22 cellular contexts compared by ENCODE assay signal in genomic region chr16:50901062-50901461, GRCh38.
DNase-seq lines count a peak whose midpoint lies in the region; ATAC-seq, FAIRE-seq and TF ChIP-seq lines count a peak whose summit lies in the region.
"Had no signal": no experiment of that assay in that cellular context is flagged by ENCODE, and none has a peak within 500 bp of the region (broad histone marks: within the 10 kb centered on the region; RNA-seq: fewer than 3 reads in every experiment).

No MANE protein-coding gene starts in this region.

- H3K4me1 ChIP-seq in mesendoderm (ENCODE audit: control insufficient read depth, low read depth, low read length) (no peaks in the 10 kb centered on the region), heart left ventricle (no peaks in the 10 kb centered on the region), small intestine (ENCODE audit: control insufficient read depth in 2 of 2, insufficient read depth in 1 of 2, low read depth in 1 of 2, low read length in 1 of 2) (no peaks in the 10 kb centered on the region)
- H3K4me1 ChIP-seq: A549 had no signal

- no peak overlapping the region for H3K4me3 Mint-ChIP-seq in activated T-helper 17 cell treated with anti-CD3 and anti-CD28 coated beads, Interleukin-2, amount 50 U/mL, for 72 hours
- H3K4me3 Mint-ChIP-seq: B cell, CD14-positive monocyte, HFFc6 had no signal

- H2BK120ac ChIP-seq in mesendoderm (ENCODE audit: low read depth, low read length) = no peak overlapping the region

- H3K4me2 ChIP-seq in mesendoderm (ENCODE audit: low read length) = no peak overlapping the region
- H3K4me2 ChIP-seq: A549 had no signal

- H2AK5ac ChIP-seq in mesendoderm (ENCODE audit: low read length) = no peak overlapping the region

- H3K4me3 ChIP-seq in Jurkat, Clone E6-1 (ENCODE audit: low read length) = no peak overlapping the region
- no peak overlapping the region for H3K4me3 ChIP-seq in mesendoderm (ENCODE audit: low read length)
- no peak overlapping the region for H3K4me3 ChIP-seq in heart left ventricle
- H3K4me3 ChIP-seq in small intestine (ENCODE audit: low read depth in 1 of 2, low read length in 2 of 2) = no peak overlapping the region
- H3K4me3 ChIP-seq: A549, K562 had no signal

- H3K79me2 ChIP-seq in mesendoderm (ENCODE audit: control insufficient read depth, insufficient read depth, low read length) = no peaks in the 10 kb centered on the region

- H3K9me3 Mint-ChIP-seq in activated T-helper 17 cell treated with anti-CD3 and anti-CD28 coated beads, Interleukin-2, amount 50 U/mL, for 72 hours = peaks cover 13% of the 10 kb centered on the region

- no peak overlapping the region for H3K18ac ChIP-seq in mesendoderm (ENCODE audit: low read length)

- intact Hi-C loops in heart left ventricle (cut with DNase I) = no loop called here

- H3K36me3 Mint-ChIP-seq in activated T-helper 17 cell treated with anti-CD3 and anti-CD28 coated beads, Interleukin-2, amount 50 U/mL, for 72 hours (ENCODE audit: low read depth) = no peaks in the 10 kb centered on the region
- H3K36me3 Mint-ChIP-seq: CD14-positive monocyte had no signal

- no peak overlapping the region for H2BK5ac ChIP-seq in mesendoderm (ENCODE audit: low read length)

- H3K9me3 ChIP-seq in heart left ventricle = peaks cover 0 to 13% (median 4%) of the 10 kb centered on the region in 12 donors
- no peaks in the 10 kb centered on the region for H3K9me3 ChIP-seq in small intestine (ENCODE audit: control insufficient read depth, low read depth)
- H3K9me3 ChIP-seq: A549 had no signal

- no peak overlapping the region for H4K8ac ChIP-seq in mesendoderm (ENCODE audit: low read depth, low read length)

- no peak overlapping the region for H3K27ac Mint-ChIP-seq in activated T-helper 17 cell treated with anti-CD3 and anti-CD28 coated beads, Interleukin-2, amount 50 U/mL, for 72 hours
- H3K27ac Mint-ChIP-seq: B cell, HFFc6 had no signal

- H3K27me3 Mint-ChIP-seq in activated T-helper 17 cell treated with anti-CD3 and anti-CD28 coated beads, Interleukin-2, amount 50 U/mL, for 72 hours = peaks cover 16% of the 10 kb centered on the region
- H3K27me3 Mint-ChIP-seq: B cell had no signal

- DNase-seq in Jurkat, Clone E6-1 (ENCODE audit: low read depth, low spot score) = peak; percentile 10
- DNase-seq in NOMO-1 (lab: John Stamatoyannopoulos, UW; ENCODE audit: unreplicated experiment in 2 of 2) (peak; percentile 37 to 53), SKM-1 (lab: John Stamatoyannopoulos, UW; ENCODE audit: unreplicated experiment) (peak; percentile 56), mesendoderm (peak; percentile 13), NCI-H69 (lab: John Stamatoyannopoulos, UW) (no peak), heart left ventricle (no peak), small intestine (no peak)
- DNase-seq: DMS53, GF-D8, HFFc6, NCI-H1694 treated with DMSO at 0.1 percent for 48 hours, NCI-H2081 treated with DMSO at 0.1 percent for 48 hours, NCI-H2171 treated with DMSO at 0.1 percent for 48 hours, NCI-H524 treated with DMSO at 0.1 percent for 48 hours, Right ventricle myocardium superior had no signal

- H3K4me1 Mint-ChIP-seq in activated T-helper 17 cell treated with anti-CD3 and anti-CD28 coated beads, Interleukin-2, amount 50 U/mL, for 72 hours = no peaks in the 10 kb centered on the region
- H3K4me1 Mint-ChIP-seq: B cell had no signal

- WGBS in mesendoderm (ENCODE audit: extremely low coverage, insufficient coverage, low lambda C conversion rate) = no CpG with 5 or more reads among the region's 2 CpGs
- WGBS in heart left ventricle, 4 donors = 42 to 52% (median 49%) methylated on average over 2 of the region's 2 CpGs
- WGBS in small intestine, 3 donors = 50 to 74% (median 54%) methylated on average over 2 of the region's 2 CpGs

- H3K27ac ChIP-seq in mesendoderm (ENCODE audit: low read depth, low read length) = no peak overlapping the region
- H3K27ac ChIP-seq in heart left ventricle = no peak overlapping the region
- H3K27ac ChIP-seq in small intestine (ENCODE audit: low read depth in 1 of 2, low read length in 1 of 2) = no peak overlapping the region
- H3K27ac ChIP-seq: A549 had no signal

- no peak overlapping the region for H3K23ac ChIP-seq in mesendoderm (ENCODE audit: low read length)

- H2BK15ac ChIP-seq in mesendoderm (replicated peaks; ENCODE audit: low read depth) = no peak overlapping the region

- no peaks in the 10 kb centered on the region for H3K79me1 ChIP-seq in mesendoderm (ENCODE audit: low read length)

- H3K36me3 ChIP-seq in mesendoderm (ENCODE audit: control insufficient read depth, insufficient read depth, low read length) = no peaks in the 10 kb centered on the region
- no peaks in the 10 kb centered on the region for H3K36me3 ChIP-seq in heart left ventricle
- H3K36me3 ChIP-seq in small intestine (ENCODE audit: control insufficient read depth in 2 of 2, insufficient read depth in 2 of 2, low read length in 2 of 2) = no peaks in the 10 kb centered on the region

- H3K27me3 ChIP-seq in mesendoderm (ENCODE audit: insufficient read depth, low read length, poor library complexity) (no peaks in the 10 kb centered on the region), heart left ventricle (peaks cover 0 to 5% (median 0%) of the 10 kb centered on the region in 9 donors), small intestine (ENCODE audit: control insufficient read depth in 2 of 2, insufficient read depth in 2 of 2, low read length in 2 of 2) (no peaks in the 10 kb centered on the region)

- no peak overlapping the region for H4K5ac ChIP-seq in mesendoderm (ENCODE audit: low read length)

- TF ChIP-seq CTCF in heart left ventricle (IDR thresholded peaks at IDR 0.05) = no peak

- no peak overlapping the region for H3K4ac ChIP-seq in mesendoderm (ENCODE audit: low read depth, low read length)

- no peak for ATAC-seq in heart left ventricle
- no peak for ATAC-seq in activated T-helper 17 cell treated with anti-CD3 and anti-CD28 coated beads, Interleukin-2, amount 50 U/mL, for 72 hours (replicated peaks)
- ATAC-seq: A549, K562 had no signal

- no peak for FAIRE-seq in small intestine (lab: Jason Lieb, UNC)
- FAIRE-seq: A549, H54, K562, RCC 7860 had no signal

- H3K9ac ChIP-seq in mesendoderm (ENCODE audit: low read length) = no peak overlapping the region

- H3K56ac ChIP-seq in mesendoderm (ENCODE audit: low read length) = no peak overlapping the region

- TF ChIP-seq POLR2A in heart left ventricle (IDR thresholded peaks at IDR 0.05) = no peak

Comparison
In these comparisons a context has a peak if more than half of its experiments do, and no peak if none do; other contexts are left out.
1. DNase-seq: peak in Jurkat, Clone E6-1 (single experiment), NOMO-1 (2 of 2), SKM-1 (single experiment) and mesendoderm (single experiment); none in NCI-H69 (single experiment), heart left ventricle (0 of 5) and small intestine (single experiment).